Comparison of ENCODE assay signal across 8 cellular contexts in genomic region chr4:139014391-139015268, GRCh38. TPM values are rescaled to one million over a fixed set of nuclear protein-coding genes. Genes with fewer than 3 reads are reported as not detected.
DNase-seq lines count a peak whose midpoint lies in the region; ATAC-seq and TF ChIP-seq lines count a peak whose summit lies in the region.

No MANE protein-coding gene starts in this region.

- peaks cover 0 to 2% (median 0%) of the 10 kb centered on the region in 5 experiments for H3K9me3 Mint-ChIP-seq in brain
- no peaks in the 10 kb centered on the region for H3K9me3 Mint-ChIP-seq in immature natural killer cell

- peak overlapping the region; percentile 83 for H3K9ac ChIP-seq in OCI-LY3 (ENCODE audit: low read length)

- H3K27ac Mint-ChIP-seq in brain = peak overlapping the region; percentile 93 to 99 (median 99)
- peak overlapping the region; percentile 90 to 98 (median 98) for H3K27ac Mint-ChIP-seq in immature natural killer cell

- no peaks in the 10 kb centered on the region for H3K27me3 ChIP-seq in OCI-LY3 (ENCODE audit: low read depth, low read length)

- H3K4me2 ChIP-seq in OCI-LY3 (ENCODE audit: low read length) = peak overlapping the region; percentile 89

- peak overlapping the region; percentile 77 for H2AFZ ChIP-seq in OCI-LY3 (ENCODE audit: low read depth, low read length)

- DNase-seq in stimulated activated naive CD4-positive, alpha-beta T cell treated with Interleukin-2 at 50 U/mL for 16 hours (lab: John Stamatoyannopoulos, UW) = peak; percentile 46
- DNase-seq in stimulated activated naive CD4-positive, alpha-beta T cell (lab: John Stamatoyannopoulos, UW) = no peak
- DNase-seq in immature natural killer cell = no peak
- peak in 2 of 3 donors; percentile 8 to 16 for DNase-seq in stimulated activated CD4-positive, alpha-beta T cell treated with anti-CD3 and anti-CD28 coated beads, TNF-alpha, amount 100 ng/mL, for 48 hours (ENCODE audit: low read depth in 3 of 3)
- DNase-seq in NCI-H1417 treated with DMSO at 0.1 percent for 48 hours (lab: John Stamatoyannopoulos, UW) = no peak

- H3K79me2 ChIP-seq in OCI-LY3 (ENCODE audit: low read length) = peaks cover 40% of the 10 kb centered on the region

- peaks cover 18% of the 10 kb centered on the region for H4K20me1 ChIP-seq in OCI-LY3 (ENCODE audit: insufficient read depth, low read length)

- peak overlapping the region; percentile 80 for H3K4me3 ChIP-seq in OCI-LY3 (ENCODE audit: low read length)

- H3K4me1 Mint-ChIP-seq in brain (peaks cover 47% of the 10 kb centered on the region), immature natural killer cell (peaks cover 15 to 19% of the 10 kb centered on the region in 2 donors)

- peaks cover 25% of the 10 kb centered on the region for H3K4me1 ChIP-seq in OCI-LY3 (ENCODE audit: low read length)

- peak overlapping the region; percentile 66 for H3K27ac ChIP-seq in OCI-LY3 (ENCODE audit: low read length)

- H3K36me3 ChIP-seq in OCI-LY3 (replicated peaks; ENCODE audit: low read depth, low read length) = peaks cover 9% of the 10 kb centered on the region

- H3K9me3 ChIP-seq in OCI-LY3 (ENCODE audit: insufficient read depth, low read length) = no peaks in the 10 kb centered on the region

- TF ChIP-seq CTCF in OCI-LY3 (IDR thresholded peaks at IDR 0.05; ENCODE audit: low read depth, low read length) (no peak), brain (conservative IDR thresholded peaks at IDR 0.05) (no peak)

- H3K27me3 Mint-ChIP-seq in brain = peaks cover 3% of the 10 kb centered on the region
- H3K27me3 Mint-ChIP-seq in immature natural killer cell (ENCODE audit: low read depth in 3 of 3) = peaks cover 8 to 23% (median 10%) of the 10 kb centered on the region in 3 donors

- H3K4me3 Mint-ChIP-seq in brain (peak overlapping the region; percentile 85 to 92 (median 89)), immature natural killer cell (peak overlapping the region; percentile 86 to 93 (median 89))

- H3K36me3 Mint-ChIP-seq in brain (peaks cover under 1% of the 10 kb centered on the region), immature natural killer cell (peaks cover 0 to 5% (median 3%) of the 10 kb centered on the region in 3 donors)

- peak; percentile 4 for ATAC-seq in HG02642 (IDR thresholded peaks at IDR 0.05; ENCODE audit: poor library complexity, unreplicated experiment)

RNA-seq across cellular contexts. Expression of gene NOCT, which starts 1.0 kb away (rescaled TPM):
- polyA plus RNA-seq in brain (ENCODE audit: insufficient read depth, low read depth, low replicate concordance) (4.2 TPM), immature natural killer cell (under 1 TPM in 2 of 3 donors, not detected in 1; 0.83 to 0.86 TPM)

Comparison
In these comparisons a context has a peak if more than half of its experiments do, and no peak if none do; other contexts are left out.
1. DNase-seq: peak in stimulated activated naive CD4-positive, alpha-beta T cell treated with Interleukin-2 at 50 U/mL for 16 hours (single experiment) and stimulated activated CD4-positive, alpha-beta T cell treated with anti-CD3 and anti-CD28 coated beads, TNF-alpha, amount 100 ng/mL, for 48 hours (2 of 3); none in stimulated activated naive CD4-positive, alpha-beta T cell (0 of 6), immature natural killer cell (0 of 3) and NCI-H1417 treated with DMSO at 0.1 percent for 48 hours (single experiment).